ENCODE assay signal across 8 cellular contexts in the genomic region with DNA sequence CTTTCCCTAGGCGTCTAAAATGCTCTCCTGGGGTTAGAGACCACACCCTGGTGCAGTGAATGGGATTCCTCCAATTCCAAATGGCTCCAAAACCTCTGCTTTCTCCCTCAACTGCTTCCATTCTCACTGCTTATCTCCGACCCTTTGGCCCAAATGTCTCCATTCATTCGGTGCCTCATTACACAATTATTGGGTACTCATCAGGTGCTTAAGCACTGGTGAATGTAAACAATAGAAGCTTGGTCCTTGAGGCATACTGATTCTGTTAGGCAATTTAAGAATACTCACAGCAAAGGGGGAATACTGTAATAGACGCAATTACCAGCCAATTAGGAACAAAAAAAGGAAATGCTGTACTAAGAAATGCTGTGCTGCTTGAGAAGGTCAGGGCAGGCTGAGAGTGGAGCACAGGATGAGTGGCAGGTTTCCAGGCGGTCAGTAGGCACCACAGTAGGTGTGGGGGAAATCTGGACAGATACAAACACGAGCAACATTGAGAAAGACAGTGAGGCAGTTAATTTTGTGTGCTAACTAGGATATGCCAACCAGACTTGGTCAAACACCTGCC. TPM values are rescaled to one million over a fixed set of nuclear protein-coding genes. Genes with fewer than 3 reads are reported as not detected.
DNase-seq lines count a peak whose midpoint lies in the region; ATAC-seq and TF ChIP-seq lines count a peak whose summit lies in the region.

No MANE protein-coding gene starts in this region.

- peak overlapping the region; percentile 0 for H3K9ac ChIP-seq in fibroblast of lung (ENCODE audit: insufficient read depth, low read length)

- H2AFZ ChIP-seq in fibroblast of lung (ENCODE audit: low read length): peak overlapping the region; percentile 75

- peak; percentile 83 for DNase-seq in NCI-H748 treated with DMSO at 0.1 percent for 48 hours (lab: John Stamatoyannopoulos, UW)
- DNase-seq in fibroblast of lung (ENCODE audit: low read depth in 2 of 2): no peak
- no peak for DNase-seq in spleen
- DNase-seq in RKO (ENCODE audit: low spot score): no peak
- no peak for DNase-seq in superior temporal gyrus (ENCODE audit: extremely low spot score)
- no peak for DNase-seq in NK-92 (lab: John Stamatoyannopoulos, UW; ENCODE audit: unreplicated experiment)

- H3K4me1 ChIP-seq in fibroblast of lung (ENCODE audit: control insufficient read depth, extremely low read depth, insufficient read depth, low read length): peaks cover 2% of the 10 kb centered on the region
- H3K4me1 ChIP-seq in spleen: peaks cover 0 to 19% (median 15%) of the 10 kb centered on the region in 6 donors

- intact Hi-C loops in spleen (cut with DNase I; ENCODE audit: low total_unique reads): no loop called here

- no peaks in the 10 kb centered on the region for H4K20me1 ChIP-seq in fibroblast of lung (ENCODE audit: control insufficient read depth, extremely low read depth, insufficient read depth, low read length)

- H3K27ac ChIP-seq in fibroblast of lung (ENCODE audit: insufficient read depth, low read length): peak overlapping the region; percentile 60
- peak overlapping the region; percentile 43 to 86 (median 80) for H3K27ac ChIP-seq in spleen

- no peaks in the 10 kb centered on the region for H3K79me2 ChIP-seq in fibroblast of lung (ENCODE audit: control insufficient read depth, insufficient read depth, low read length)

- no peak for TF ChIP-seq POLR2A in spleen (IDR thresholded peaks at IDR 0.05)

- H3K36me3 ChIP-seq in fibroblast of lung (ENCODE audit: control insufficient read depth, insufficient read depth, low read length) (no peaks in the 10 kb centered on the region), spleen (no peaks in the 10 kb centered on the region)

- TF ChIP-seq CTCF in fibroblast of lung (conservative IDR thresholded peaks at IDR 0.05 in 1 of 2, IDR thresholded peaks at IDR 0.05 in 1 of 2; ENCODE audit: low read depth in 1 of 2, low read length in 2 of 2) (no peak), spleen (IDR thresholded peaks at IDR 0.05 in 8 of 11, conservative IDR thresholded peaks at IDR 0.05 in 3 of 11) (no peak)

- ATAC-seq in GM21619 (IDR thresholded peaks at IDR 0.05; ENCODE audit: unreplicated experiment): peak; percentile 17
- ATAC-seq in HG02973 (IDR thresholded peaks at IDR 0.05; ENCODE audit: unreplicated experiment): no peak

- H3K27me3 ChIP-seq in fibroblast of lung (ENCODE audit: control insufficient read depth, insufficient read depth, low read length) (no peaks in the 10 kb centered on the region), spleen (replicated peaks in 1 of 7) (no peaks in the 10 kb centered on the region)

- H3K9me3 ChIP-seq in fibroblast of lung (ENCODE audit: control insufficient read depth, insufficient read depth, low read depth, low read length) (no peaks in the 10 kb centered on the region), spleen (no peaks in the 10 kb centered on the region)

- H3K4me3 ChIP-seq in fibroblast of lung (replicated peaks in 1 of 4; ENCODE audit: control extremely low read depth in 1 of 4, insufficient read depth in 1 of 4, low read depth in 3 of 4, low read length in 4 of 4): peak overlapping the region; percentile 17 to 75 (median 54)
- H3K4me3 ChIP-seq in spleen: peak overlapping the region; percentile 43 to 69 (median 48)

- WGBS in spleen, 5 donors: 21 to 34% (median 24%) methylated on average over 6 of the region's 6 CpGs

- H3K4me2 ChIP-seq in fibroblast of lung (ENCODE audit: extremely low read depth, insufficient read depth, low read length): peak overlapping the region; percentile 61

RNA-seq across cellular contexts. Expression of gene GMDS, which starts 23.0 kb away (rescaled TPM):
- total RNA-seq in fibroblast of lung (8.5 and 12.7 TPM in 2 replicates), spleen (10 to 100 TPM; 16.5 to 30.8 (median 17.9) TPM)
- polyA plus RNA-seq in fibroblast of lung (34.5 and 40.4 TPM in 2 replicates), spleen (10 to 100 TPM in 2 of 3 donors, 1 to 10 TPM in 1; 9.1 to 21.6 (median 13.3) TPM)
- polyA plus RNA-seq in fibroblast of lung (2012): 23.4 and 23.5 TPM in 2 replicates
- 2.7 and 3.3 TPM in 2 replicates for polyA minus RNA-seq in fibroblast of lung (ENCODE audit: low replicate concordance)
